Comparison of ENCODE assay signal across 8 cellular contexts in genomic region chr3:134640872-134641470, GRCh38. TPM values are rescaled to one million over a fixed set of nuclear protein-coding genes. Genes with fewer than 3 reads are reported as not detected.
DNase-seq lines count a peak whose midpoint lies in the region; ATAC-seq and TF ChIP-seq lines count a peak whose summit lies in the region.

No MANE protein-coding gene starts in this region.

- DNase-seq in AG04449 (ENCODE audit: low read depth, low spot score), result no peak
- peak; percentile 83 for DNase-seq in ELF-1 (ENCODE audit: low read depth, low spot score)
- peak; percentile 11 for DNase-seq in NCI-H2227 treated with DMSO at 0.1 percent for 48 hours (lab: John Stamatoyannopoulos, UW)
- peak; percentile 14 to 42 for DNase-seq in dermis microvascular lymphatic vessel endothelial cell (ENCODE audit: low read depth in 2 of 2)
- DNase-seq in neural crest cell (ENCODE audit: low read depth, low spot score), result peak; percentile 46
- DNase-seq in body of pancreas, result no peak
- DNase-seq in naive thymus-derived CD8-positive, alpha-beta T cell, result no peak
- DNase-seq in activated T-helper 2 cell treated with anti-CD3 and anti-CD28 coated beads, Interferon-gamma antibody, Interleukin-2, Interleukin-4, amounts not matched to agents 10 μg/mL and 5 μg/mL and 100 μg/mL, durations not matched to agents 14 hours and 24 hours and 36 hours (ENCODE audit: low spot score), result no peak

- H3K9me3 Mint-ChIP-seq in neural crest cell, result no peaks in the 10 kb centered on the region
- no peaks in the 10 kb centered on the region for H3K9me3 Mint-ChIP-seq in naive thymus-derived CD8-positive, alpha-beta T cell
- no peaks in the 10 kb centered on the region for H3K9me3 Mint-ChIP-seq in activated T-helper 2 cell treated with anti-CD3 and anti-CD28 coated beads, Interferon-gamma antibody, Interleukin-2, Interleukin-4, amounts not matched to agents 10 μg/mL and 5 μg/mL and 100 μg/mL, durations not matched to agents 14 hours and 24 hours and 36 hours

- TF ChIP-seq CTCF in AG04449 (IDR thresholded peaks at IDR 0.05; ENCODE audit: insufficient read depth, low read length, missing control alignments) (peak; percentile 69), neural crest cell (conservative IDR thresholded peaks at IDR 0.05) (peak; percentile 61), body of pancreas (IDR thresholded peaks at IDR 0.05) (peak in 1 of 7 experiments; percentile 16)

- no peak for ATAC-seq in body of pancreas
- ATAC-seq in naive thymus-derived CD8-positive, alpha-beta T cell, result no peak

- no peaks in the 10 kb centered on the region for H3K4me1 ChIP-seq in body of pancreas

- H3K9me3 ChIP-seq in body of pancreas, result no peaks in the 10 kb centered on the region

- H3K4me3 ChIP-seq in AG04449 (ENCODE audit: low read depth, low read length) (no peak overlapping the region), body of pancreas (no peak overlapping the region)

- intact Hi-C loops in body of pancreas (cut with DNase I), result no loop called here
- intact Hi-C loops in activated T-helper 2 cell treated with anti-CD3 and anti-CD28 coated beads, Interferon-gamma antibody, Interleukin-2, Interleukin-4, amounts not matched to agents 10 μg/mL and 5 μg/mL and 100 μg/mL, durations not matched to agents 14 hours and 24 hours and 36 hours (cut with micrococcal nuclease), result no loop called here

- H3K4me1 Mint-ChIP-seq in neural crest cell, result peaks cover 15% of the 10 kb centered on the region
- H3K4me1 Mint-ChIP-seq in naive thymus-derived CD8-positive, alpha-beta T cell, result peaks cover 0 to 2% (median 0%) of the 10 kb centered on the region in 4 donors
- no peaks in the 10 kb centered on the region for H3K4me1 Mint-ChIP-seq in activated T-helper 2 cell treated with anti-CD3 and anti-CD28 coated beads, Interferon-gamma antibody, Interleukin-2, Interleukin-4, amounts not matched to agents 10 μg/mL and 5 μg/mL and 100 μg/mL, durations not matched to agents 14 hours and 24 hours and 36 hours (ENCODE audit: low read depth)

- H3K27ac ChIP-seq in body of pancreas, result no peak overlapping the region

- no peak overlapping the region for H3K4me3 Mint-ChIP-seq in neural crest cell
- H3K4me3 Mint-ChIP-seq in naive thymus-derived CD8-positive, alpha-beta T cell, result no peak overlapping the region
- H3K4me3 Mint-ChIP-seq in activated T-helper 2 cell treated with anti-CD3 and anti-CD28 coated beads, Interferon-gamma antibody, Interleukin-2, Interleukin-4, amounts not matched to agents 10 μg/mL and 5 μg/mL and 100 μg/mL, durations not matched to agents 14 hours and 24 hours and 36 hours (ENCODE audit: low read depth), result no peak overlapping the region

- H3K27me3 ChIP-seq in body of pancreas, result no peaks in the 10 kb centered on the region

- TF ChIP-seq POLR2A in body of pancreas (IDR thresholded peaks at IDR 0.05), result no peak

- no peaks in the 10 kb centered on the region for H3K27me3 Mint-ChIP-seq in neural crest cell (ENCODE audit: low read depth)
- H3K27me3 Mint-ChIP-seq in naive thymus-derived CD8-positive, alpha-beta T cell, result peaks cover 0 to 4% (median 0%) of the 10 kb centered on the region in 5 donors
- H3K27me3 Mint-ChIP-seq in activated T-helper 2 cell treated with anti-CD3 and anti-CD28 coated beads, Interferon-gamma antibody, Interleukin-2, Interleukin-4, amounts not matched to agents 10 μg/mL and 5 μg/mL and 100 μg/mL, durations not matched to agents 14 hours and 24 hours and 36 hours (ENCODE audit: low read depth), result no peaks in the 10 kb centered on the region

- 72 to 84% methylated on average over 4 of the region's 4 CpGs for WGBS in body of pancreas, 2 donors

- POLR2A ChIA-PET in AG04449 (lab: Yijun Ruan, JAX), result interaction anchor here (1.0 kb wide), 1 partner anchor 11 kb away, joined by 3 read pairs; no protein-coding TSS in a partner anchor
- POLR2A ChIA-PET in naive thymus-derived CD8-positive, alpha-beta T cell (lab: Charles Lee), result no interaction called here

- CTCF ChIA-PET in AG04449 (lab: Yijun Ruan, JAX), result interaction anchor here (0.7 to 6.3 kb wide), 22 partner anchors 8 to 442 kb away, joined by 3 to 74 read pairs (median 5); partner anchors contain the start of gene KY

- peak overlapping the region; percentile 10 for H3K27ac Mint-ChIP-seq in neural crest cell (ENCODE audit: unreplicated experiment)
- no peak overlapping the region for H3K27ac Mint-ChIP-seq in naive thymus-derived CD8-positive, alpha-beta T cell
- H3K27ac Mint-ChIP-seq in activated T-helper 2 cell treated with anti-CD3 and anti-CD28 coated beads, Interferon-gamma antibody, Interleukin-2, Interleukin-4, amounts not matched to agents 10 μg/mL and 5 μg/mL and 100 μg/mL, durations not matched to agents 14 hours and 24 hours and 36 hours, result no peak overlapping the region

- H3K36me3 ChIP-seq in body of pancreas (replicated peaks in 1 of 2; ENCODE audit: insufficient read depth in 1 of 2, low read depth in 2 of 2), result no peaks in the 10 kb centered on the region

- H3K36me3 Mint-ChIP-seq in neural crest cell (ENCODE audit: low read depth), result no peaks in the 10 kb centered on the region
- H3K36me3 Mint-ChIP-seq in naive thymus-derived CD8-positive, alpha-beta T cell, result no peaks in the 10 kb centered on the region
- H3K36me3 Mint-ChIP-seq in activated T-helper 2 cell treated with anti-CD3 and anti-CD28 coated beads, Interferon-gamma antibody, Interleukin-2, Interleukin-4, amounts not matched to agents 10 μg/mL and 5 μg/mL and 100 μg/mL, durations not matched to agents 14 hours and 24 hours and 36 hours (ENCODE audit: low read depth), result no peaks in the 10 kb centered on the region

RNA-seq across cellular contexts. Expression of gene KY, which starts 9.9 kb away (rescaled TPM):
- total RNA-seq in dermis microvascular lymphatic vessel endothelial cell (not detected in 2 replicates), neural crest cell (0.33 and 0.52 TPM in 2 replicates), body of pancreas (under 1 TPM in 1 of 2 donors, not detected in 1; 0.26 TPM)
- not detected for total RNA-seq in naive thymus-derived CD8-positive, alpha-beta T cell
- polyA plus RNA-seq in naive thymus-derived CD8-positive, alpha-beta T cell, result not detected
- total RNA-seq in activated T-helper 2 cell treated with anti-CD3 and anti-CD28 coated beads, Interferon-gamma antibody, Interleukin-2, Interleukin-4, amounts not matched to agents 10 μg/mL and 5 μg/mL and 100 μg/mL, durations not matched to agents 14 hours and 24 hours and 36 hours, result not detected in 2 replicates

Comparison
In these comparisons a context has a peak if more than half of its experiments do, and no peak if none do; other contexts are left out.
1. DNase-seq: peak in ELF-1 (single experiment), NCI-H2227 treated with DMSO at 0.1 percent for 48 hours (single experiment), dermis microvascular lymphatic vessel endothelial cell (2 of 2) and neural crest cell (single experiment); none in AG04449 (single experiment), body of pancreas (0 of 4), naive thymus-derived CD8-positive, alpha-beta T cell (0 of 10) and activated T-helper 2 cell treated with anti-CD3 and anti-CD28 coated beads, Interferon-gamma antibody, Interleukin-2, Interleukin-4, amounts not matched to agents 10 μg/mL and 5 μg/mL and 100 μg/mL, durations not matched to agents 14 hours and 24 hours and 36 hours (single experiment).